1 cellular context compared by ENCODE assay signal in genomic region chr4:600850-601515, GRCh38.
TF ChIP-seq lines count a peak whose summit lies in the region.

No MANE protein-coding gene starts in this region.

TF ChIP-seq in SK-N-SH, 30 proteins besides CTCF, POLR2A, EP300 and RAD21:
- TF ChIP-seq TAF1 (IDR thresholded peaks at IDR 0.05; ENCODE audit: borderline replicate concordance, low read depth, low read length) = no peak
- TF ChIP-seq FOXM1 (IDR thresholded peaks at IDR 0.05; ENCODE audit: low read depth) = no peak
- TF ChIP-seq PBX3 (IDR thresholded peaks at IDR 0.05) = no peak
- TF ChIP-seq MAX (IDR thresholded peaks at IDR 0.05; ENCODE audit: low read depth) = no peak
- TF ChIP-seq USF2 (IDR thresholded peaks at IDR 0.05; ENCODE audit: borderline replicate concordance, low read depth, low read length) = no peak
- no peak for TF ChIP-seq FOXJ3 (CRISPR knock-in tag; IDR thresholded peaks at IDR 0.05)
- TF ChIP-seq POLR2AphosphoS5 (IDR thresholded peaks at IDR 0.05; ENCODE audit: low read depth, low read length) = no peak
- no peak for TF ChIP-seq NRF1 (IDR thresholded peaks at IDR 0.05; ENCODE audit: low read depth, low read length)
- no peak for TF ChIP-seq REST (IDR thresholded peaks at IDR 0.05; ENCODE audit: low read depth, low read length)
- TF ChIP-seq MEF2A (IDR thresholded peaks at IDR 0.05; ENCODE audit: borderline replicate concordance, low read depth) = no peak
- no peak for TF ChIP-seq RCOR1 (IDR thresholded peaks at IDR 0.05; ENCODE audit: low read length)
- TF ChIP-seq USF1 (IDR thresholded peaks at IDR 0.05; ENCODE audit: borderline replicate concordance, low read depth) = no peak
- TF ChIP-seq SIN3A (IDR thresholded peaks at IDR 0.05; ENCODE audit: borderline replicate concordance, low read depth, low read length) = no peak
- no peak for TF ChIP-seq JUND (IDR thresholded peaks at IDR 0.05)
- no peak for TF ChIP-seq YY1 (IDR thresholded peaks at IDR 0.05; ENCODE audit: low read depth)
- no peak for TF ChIP-seq RFX5 (IDR thresholded peaks at IDR 0.05; ENCODE audit: low read length)
- TF ChIP-seq IRF3 (IDR thresholded peaks at IDR 0.05; ENCODE audit: low read depth, low read length) = no peak
- TF ChIP-seq SMC3 (IDR thresholded peaks at IDR 0.05; ENCODE audit: low read depth, low read length) = no peak
- no peak for TF ChIP-seq CHD2 (IDR thresholded peaks at IDR 0.05; ENCODE audit: low read length, partially characterized antibody)
